1 cellular context compared by ENCODE assay signal in genomic region chr5:36304095-36304494, GRCh38.
TF ChIP-seq lines count a peak whose summit lies in the region.

No MANE protein-coding gene starts in this region.

TF ChIP-seq in GM23338, 12 proteins besides CTCF, POLR2A, EP300 and RAD21 (continued from another document):
- no peak for TF ChIP-seq ZNF462 (CRISPR knock-in tag; IDR thresholded peaks at IDR 0.05)
- TF ChIP-seq ETS1 (IDR thresholded peaks at IDR 0.05): no peak
- no peak for TF ChIP-seq POLR2AphosphoS5 (IDR thresholded peaks at IDR 0.05; ENCODE audit: low read depth)
- no peak for TF ChIP-seq ZNF114 (CRISPR knock-in tag; IDR thresholded peaks at IDR 0.05)
- no peak for TF ChIP-seq EZH2 (IDR thresholded peaks at IDR 0.05; ENCODE audit: low read depth, unreplicated experiment)
- TF ChIP-seq CREB1 (CRISPR knock-in tag; IDR thresholded peaks at IDR 0.05; ENCODE audit: low read depth): no peak
- no peak for TF ChIP-seq EZH2phosphoT487 (IDR thresholded peaks at IDR 0.05; ENCODE audit: unreplicated experiment)
- no peak for TF ChIP-seq REST (IDR thresholded peaks at IDR 0.05; ENCODE audit: unreplicated experiment)
- TF ChIP-seq JUNB (IDR thresholded peaks at IDR 0.05; ENCODE audit: unreplicated experiment): no peak
